ENCODE assay signal across 14 cellular contexts in the genomic region with DNA sequence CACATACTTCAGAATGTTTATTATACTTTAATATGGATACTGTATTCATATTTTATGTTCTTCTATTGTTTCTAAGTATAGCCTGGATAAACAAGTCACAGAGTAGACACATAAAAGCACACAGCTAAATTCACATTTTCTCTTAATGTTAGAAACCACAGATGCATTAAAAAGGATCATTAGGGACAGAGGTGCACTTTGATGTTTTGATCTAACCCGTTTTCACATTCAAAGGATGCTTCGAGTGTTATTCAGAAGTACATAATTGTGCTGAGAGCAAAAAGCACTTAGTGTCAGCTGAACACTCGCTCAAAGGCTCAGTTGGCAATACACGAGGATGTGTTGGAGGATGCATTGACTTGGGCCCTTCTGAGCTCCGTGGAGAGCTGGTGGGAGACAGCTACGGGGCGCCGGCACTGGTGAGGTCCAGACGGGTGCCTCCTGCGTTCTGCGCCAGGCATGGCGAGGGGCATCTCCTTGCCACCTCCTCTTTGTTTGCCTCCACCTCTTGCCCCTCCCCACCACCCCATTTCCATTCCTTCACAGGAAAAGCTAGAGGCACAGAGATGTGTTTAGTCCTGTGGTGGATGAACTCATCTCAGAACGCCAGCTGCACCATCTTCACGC.
"Had no signal": no experiment of that assay in that cellular context is flagged by ENCODE, and none has a peak within 500 bp of the region (broad histone marks: within the 10 kb centered on the region; RNA-seq: fewer than 3 reads in every experiment).

No MANE protein-coding gene starts in this region.

- DNase-seq: activated CD4-positive, alpha-beta memory T cell treated with anti-CD3 and anti-CD28 coated beads, Interleukin-2, amount 10 ng/mL, durations not matched to agents 7 days and 5 days; activated gamma-delta T cell; activated naive CD8-positive, alpha-beta T cell treated with anti-CD3 and anti-CD28 coated beads for 36 hours; activated T-cell treated with anti-CD3 and anti-CD28 coated beads, Interleukin-2, amount 50 U/mL, for 48 hours; brain microvascular endothelial cell; endodermal cell; hypothalamus; lower lobe of right lung; naive B cell; posterior cingulate gyrus; stomach had no signal

- H3K27ac ChIP-seq: brain microvascular endothelial cell, lower lobe of right lung, neutrophil, skin epidermis, stomach, thoracic aorta had no signal

- H3K36me3 ChIP-seq: brain microvascular endothelial cell, lower lobe of right lung, neutrophil, thoracic aorta had no signal

- H3K27me3 ChIP-seq: brain microvascular endothelial cell, neutrophil, stomach had no signal

- H3K4me1 ChIP-seq: lower lobe of right lung, stomach had no signal

- ATAC-seq: lower lobe of right lung had no signal

- H3K9me3 ChIP-seq: lower lobe of right lung, neutrophil, stomach, thoracic aorta had no signal

- H3K4me3 ChIP-seq: lower lobe of right lung, skin epidermis, stomach, thoracic aorta had no signal
